24 cellular contexts compared by ENCODE assay signal in genomic region chr10:23055424-23056191, GRCh38. TPM values are rescaled to one million over a fixed set of nuclear protein-coding genes. Genes with fewer than 3 reads are reported as not detected.
DNase-seq lines count a peak whose midpoint lies in the region; TF ChIP-seq lines count a peak whose summit lies in the region.
"Had no signal": no experiment of that assay in that cellular context is flagged by ENCODE, and none has a peak within 500 bp of the region (broad histone marks: within the 10 kb centered on the region; RNA-seq: fewer than 3 reads in every experiment).

No MANE protein-coding gene starts in this region.

- TF ChIP-seq CTCF in A673 (conservative IDR thresholded peaks at IDR 0.05; ENCODE audit: low read depth, low read length) (no peak), nephron (IDR thresholded peaks at IDR 0.05; ENCODE audit: unreplicated experiment in 3 of 3) (no peak), HFFc6 (IDR thresholded peaks at IDR 0.05) (no peak)

- H3K4me1 ChIP-seq in A673 (ENCODE audit: insufficient read depth, low read length, poor library complexity, severe bottlenecking) (peaks cover 39% of the 10 kb centered on the region), ectodermal cell (ENCODE audit: control insufficient read depth, insufficient read depth, low read length) (peaks cover 28% of the 10 kb centered on the region)
- H3K4me1 ChIP-seq: body of pancreas, prostate gland, testis had no signal

- H3K27me3 Mint-ChIP-seq in nephron (ENCODE audit: low read depth) (no peaks in the 10 kb centered on the region), HFFc6 (ENCODE audit: insufficient read depth) (peaks cover 18% of the 10 kb centered on the region)

- POLR2A ChIA-PET in A673 (lab: Charles Lee; ENCODE audit: low non-redundant PET), result no interaction called here
- POLR2A ChIA-PET in HEK293T (lab: Yijun Ruan, JAX), result interaction anchor here (0.7 kb wide), 1 partner anchor 13 kb away, joined by 3 read pairs; no protein-coding TSS in a partner anchor

- H3K9me3 Mint-ChIP-seq in nephron, result peaks cover 7% of the 10 kb centered on the region
- no peaks in the 10 kb centered on the region for H3K9me3 Mint-ChIP-seq in HFFc6
- H3K9me3 Mint-ChIP-seq: natural killer cell treated with Interleukin-12 subunit alpha and Interleukin-12 subunit beta and Interleukin-15 and Interleukin-18, amount 100 ng/mL, for 72 hours; T-helper 2 cell treated with Interferon-gamma antibody and Interleukin-4, amounts not matched to agents 5 μg/mL and 100 μg/mL, for 36 hours had no signal

- CTCF ChIA-PET in A673 (lab: Charles Lee), result no interaction called here
- CTCF ChIA-PET in HEK293T (lab: Yijun Ruan, JAX), result no interaction called here

- H3K4me1 Mint-ChIP-seq in nephron (peaks cover 60% of the 10 kb centered on the region), HFFc6 (ENCODE audit: low read depth) (no peaks in the 10 kb centered on the region)
- H3K4me1 Mint-ChIP-seq: stimulated activated naive B cell treated with anti-CD40 and anti-IgM and Interleukin-4, amounts not matched to agents 10 μg/mL and 1 μg/mL and 100 μg/mL, for 72 hours had no signal

- H3K27ac ChIP-seq in A673 (ENCODE audit: low read depth, low read length, poor library complexity, severe bottlenecking) (peak overlapping the region; percentile 77), ectodermal cell (ENCODE audit: insufficient read depth, low read depth, low read length, poor library complexity, severe bottlenecking) (peak overlapping the region; percentile 89)
- H3K27ac ChIP-seq: body of pancreas, prostate gland, skin epidermis, testis, WERI-Rb-1 had no signal

- intact Hi-C loops in A673 (cut with micrococcal nuclease; ENCODE audit: unreplicated experiment), result no loop called here

- no peaks in the 10 kb centered on the region for H3K36me3 Mint-ChIP-seq in nephron (ENCODE audit: low read depth)
- H3K36me3 Mint-ChIP-seq in HFFc6 (ENCODE audit: low read depth), result no peaks in the 10 kb centered on the region
- H3K36me3 Mint-ChIP-seq: natural killer cell treated with Interleukin-12 subunit alpha and Interleukin-12 subunit beta and Interleukin-15 and Interleukin-18, amount 100 ng/mL, for 72 hours; stimulated activated naive B cell treated with anti-CD40 and anti-IgM and Interleukin-4, amounts not matched to agents 10 μg/mL and 1 μg/mL and 100 μg/mL, for 72 hours had no signal

- no peaks in the 10 kb centered on the region for H3K9me3 ChIP-seq in A673 (ENCODE audit: low read depth, low read length, poor library complexity, severe bottlenecking)
- no peaks in the 10 kb centered on the region for H3K9me3 ChIP-seq in ectodermal cell (ENCODE audit: control insufficient read depth, low read length)
- H3K9me3 ChIP-seq: body of pancreas, prostate gland, testis had no signal

- H3K4me3 Mint-ChIP-seq in nephron (peak overlapping the region in 1 of 3 experiments; percentile 1), HFFc6 (no peak overlapping the region)
- H3K4me3 Mint-ChIP-seq: mesothelial cell of epicardium; natural killer cell treated with Interleukin-12 subunit alpha and Interleukin-12 subunit beta and Interleukin-15 and Interleukin-18, amount 100 ng/mL, for 72 hours; stimulated activated naive B cell treated with anti-CD40 and anti-IgM and Interleukin-4, amounts not matched to agents 10 μg/mL and 1 μg/mL and 100 μg/mL, for 72 hours; T-helper 2 cell treated with Interferon-gamma antibody and Interleukin-4, amounts not matched to agents 5 μg/mL and 100 μg/mL, for 36 hours had no signal

- H3K36me3 ChIP-seq in A673 (ENCODE audit: insufficient read depth, low read length, poor library complexity, severe bottlenecking), result no peaks in the 10 kb centered on the region
- H3K36me3 ChIP-seq in ectodermal cell (ENCODE audit: control insufficient read depth, insufficient read depth, low read length), result no peaks in the 10 kb centered on the region
- H3K36me3 ChIP-seq: prostate gland, WERI-Rb-1 had no signal

- H3K27ac Mint-ChIP-seq in nephron (peak overlapping the region; percentile 60 to 82 (median 81)), HFFc6 (no peak overlapping the region)
- H3K27ac Mint-ChIP-seq: mesothelial cell of epicardium; natural killer cell treated with Interleukin-12 subunit alpha and Interleukin-12 subunit beta and Interleukin-15 and Interleukin-18, amount 100 ng/mL, for 72 hours; stimulated activated naive B cell treated with anti-CD40 and anti-IgM and Interleukin-4, amounts not matched to agents 10 μg/mL and 1 μg/mL and 100 μg/mL, for 72 hours; T-helper 2 cell treated with Interferon-gamma antibody and Interleukin-4, amounts not matched to agents 5 μg/mL and 100 μg/mL, for 36 hours had no signal

- peak; percentile 82 for DNase-seq in A673 (ENCODE audit: low spot score)
- DNase-seq in HEK293T (ENCODE audit: extremely low spot score), result no peak
- DNase-seq in effector CD8-positive, alpha-beta T cell (lab: John Stamatoyannopoulos, UW), result no peak
- no peak for DNase-seq in DMS53 treated with DMSO at 0.1 percent for 48 hours (lab: John Stamatoyannopoulos, UW; ENCODE audit: unreplicated experiment)
- no peak for DNase-seq in HFFc6
- no peak for DNase-seq in cerebellar nuclear complex (lab: John Stamatoyannopoulos, UW)
- DNase-seq: activated effector memory CD4-positive, alpha-beta T cell treated with Interleukin-2 at 50 U/mL for 16 hours; body of pancreas; C1 segment of cervical spinal cord; GOT3; KBM-7; NCI-H2029 treated with DMSO at 0.1 percent for 48 hours; RPMI8226; stimulated activated CD4-positive, alpha-beta T cell treated with anti-CD3 and anti-CD28 coated beads, Interleukin-2, amount 100 ng/mL, for 48 hours; stimulated activated naive B cell treated with anti-CD40 and anti-IgM and Interleukin-4, amounts not matched to agents 10 μg/mL and 1 μg/mL and 100 μg/mL, for 72 hours; testis; WERI-Rb-1 had no signal

- WGBS in ectodermal cell, 2 experiments, result 10 to 12% methylated on average over 6 to 7 of the region's 7 CpGs

- no TSS peak for BruUV-seq in A673 (replicated peaks; lab: Mats Ljungman, UMichigan)

- H3K4me3 ChIP-seq in A673 (ENCODE audit: low read depth, low read length, poor library complexity, severe bottlenecking), result peak overlapping the region; percentile 7
- H3K4me3 ChIP-seq in ectodermal cell (ENCODE audit: insufficient read depth, low read depth, low read length), result no peak overlapping the region
- H3K4me3 ChIP-seq: body of pancreas, prostate gland, skin epidermis, testis had no signal

- no peaks in the 10 kb centered on the region for H3K27me3 ChIP-seq in A673 (replicated peaks; ENCODE audit: insufficient read depth, low read depth, low read length, poor library complexity)
- H3K27me3 ChIP-seq in ectodermal cell (ENCODE audit: control insufficient read depth, insufficient read depth, low read length, poor library complexity, severe bottlenecking), result no peaks in the 10 kb centered on the region
- H3K27me3 ChIP-seq: body of pancreas, testis had no signal

TF ChIP-seq in HEK293T, 16 proteins besides CTCF, POLR2A, EP300 and RAD21:
- no peak for TF ChIP-seq ARNT (IDR thresholded peaks at IDR 0.05)
- no peak for TF ChIP-seq LEF1 (IDR thresholded peaks at IDR 0.05; ENCODE audit: borderline replicate concordance)
- peak; percentile 91 for TF ChIP-seq ZNF384 (IDR thresholded peaks at IDR 0.05)
- no peak for TF ChIP-seq FOXA1 (IDR thresholded peaks at IDR 0.05)
- no peak for TF ChIP-seq ELF4 (IDR thresholded peaks at IDR 0.05)
TF ChIP-seq in HEK293T: peak in this region for 1.

RNA-seq across cellular contexts. Expression of gene MSRB2, which starts 39.8 kb away (rescaled TPM):
- total RNA-seq in A673 (2021), result 6.4 and 9.1 TPM in 2 replicates
- polyA plus RNA-seq in ectodermal cell (2013, experiment 1 of 4), result 26.7 TPM
- polyA plus RNA-seq in ectodermal cell (2013, experiment 2 of 4), result 34.6 TPM
- polyA plus RNA-seq in ectodermal cell (2013, experiment 3 of 4), result 31.0 TPM
- polyA plus RNA-seq in ectodermal cell (2013, experiment 4 of 4), result 34.1 TPM
- 10 to 100 TPM; 23.5 to 31.2 (median 26.2) TPM for total RNA-seq in HFFc6 (2021; fragmentation: NEBNext Ultra II Directional; extraction: Animal tissue kit (Norgen Biotek cat#: 25700))
